1 cellular context compared by ENCODE assay signal in the genomic region with DNA sequence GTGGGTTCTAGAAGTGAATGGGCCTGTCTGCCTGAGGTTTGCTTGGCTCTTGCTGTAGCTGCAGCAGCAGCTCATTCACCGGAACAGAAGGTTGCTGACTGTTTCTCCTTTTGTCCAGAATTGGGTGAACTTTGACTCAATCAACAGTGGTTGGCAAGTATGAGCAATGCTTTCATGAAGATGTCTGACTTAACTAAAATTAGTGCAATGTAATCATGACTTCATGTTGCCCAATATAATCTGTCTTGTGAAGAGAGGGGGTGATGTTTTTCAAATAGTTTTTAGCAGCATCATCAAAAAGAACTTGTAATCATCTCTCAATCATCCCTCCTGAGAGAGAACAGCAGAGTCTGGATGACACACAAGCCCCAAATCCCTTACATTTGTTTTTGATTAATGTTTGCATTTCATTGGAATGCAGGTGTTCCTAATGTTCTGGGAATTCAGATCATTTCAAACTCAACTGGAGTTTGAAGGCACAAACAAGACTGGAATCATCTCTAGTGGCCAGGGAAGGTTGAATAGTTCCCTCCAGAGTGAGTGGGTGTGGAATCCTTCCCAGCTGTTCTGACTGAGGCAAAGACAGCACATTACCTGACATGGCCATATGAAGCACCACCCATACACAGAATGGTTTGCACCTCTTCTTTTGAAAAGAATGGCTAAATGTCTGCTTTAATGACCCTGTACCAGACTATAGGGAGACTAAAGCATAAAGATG.
TF ChIP-seq lines count a peak whose summit lies in the region.

No MANE protein-coding gene starts in this region.

TF ChIP-seq in GM23338, 12 proteins besides CTCF, POLR2A, EP300 and RAD21 (continued from another document):
- TF ChIP-seq, protein P1, sequence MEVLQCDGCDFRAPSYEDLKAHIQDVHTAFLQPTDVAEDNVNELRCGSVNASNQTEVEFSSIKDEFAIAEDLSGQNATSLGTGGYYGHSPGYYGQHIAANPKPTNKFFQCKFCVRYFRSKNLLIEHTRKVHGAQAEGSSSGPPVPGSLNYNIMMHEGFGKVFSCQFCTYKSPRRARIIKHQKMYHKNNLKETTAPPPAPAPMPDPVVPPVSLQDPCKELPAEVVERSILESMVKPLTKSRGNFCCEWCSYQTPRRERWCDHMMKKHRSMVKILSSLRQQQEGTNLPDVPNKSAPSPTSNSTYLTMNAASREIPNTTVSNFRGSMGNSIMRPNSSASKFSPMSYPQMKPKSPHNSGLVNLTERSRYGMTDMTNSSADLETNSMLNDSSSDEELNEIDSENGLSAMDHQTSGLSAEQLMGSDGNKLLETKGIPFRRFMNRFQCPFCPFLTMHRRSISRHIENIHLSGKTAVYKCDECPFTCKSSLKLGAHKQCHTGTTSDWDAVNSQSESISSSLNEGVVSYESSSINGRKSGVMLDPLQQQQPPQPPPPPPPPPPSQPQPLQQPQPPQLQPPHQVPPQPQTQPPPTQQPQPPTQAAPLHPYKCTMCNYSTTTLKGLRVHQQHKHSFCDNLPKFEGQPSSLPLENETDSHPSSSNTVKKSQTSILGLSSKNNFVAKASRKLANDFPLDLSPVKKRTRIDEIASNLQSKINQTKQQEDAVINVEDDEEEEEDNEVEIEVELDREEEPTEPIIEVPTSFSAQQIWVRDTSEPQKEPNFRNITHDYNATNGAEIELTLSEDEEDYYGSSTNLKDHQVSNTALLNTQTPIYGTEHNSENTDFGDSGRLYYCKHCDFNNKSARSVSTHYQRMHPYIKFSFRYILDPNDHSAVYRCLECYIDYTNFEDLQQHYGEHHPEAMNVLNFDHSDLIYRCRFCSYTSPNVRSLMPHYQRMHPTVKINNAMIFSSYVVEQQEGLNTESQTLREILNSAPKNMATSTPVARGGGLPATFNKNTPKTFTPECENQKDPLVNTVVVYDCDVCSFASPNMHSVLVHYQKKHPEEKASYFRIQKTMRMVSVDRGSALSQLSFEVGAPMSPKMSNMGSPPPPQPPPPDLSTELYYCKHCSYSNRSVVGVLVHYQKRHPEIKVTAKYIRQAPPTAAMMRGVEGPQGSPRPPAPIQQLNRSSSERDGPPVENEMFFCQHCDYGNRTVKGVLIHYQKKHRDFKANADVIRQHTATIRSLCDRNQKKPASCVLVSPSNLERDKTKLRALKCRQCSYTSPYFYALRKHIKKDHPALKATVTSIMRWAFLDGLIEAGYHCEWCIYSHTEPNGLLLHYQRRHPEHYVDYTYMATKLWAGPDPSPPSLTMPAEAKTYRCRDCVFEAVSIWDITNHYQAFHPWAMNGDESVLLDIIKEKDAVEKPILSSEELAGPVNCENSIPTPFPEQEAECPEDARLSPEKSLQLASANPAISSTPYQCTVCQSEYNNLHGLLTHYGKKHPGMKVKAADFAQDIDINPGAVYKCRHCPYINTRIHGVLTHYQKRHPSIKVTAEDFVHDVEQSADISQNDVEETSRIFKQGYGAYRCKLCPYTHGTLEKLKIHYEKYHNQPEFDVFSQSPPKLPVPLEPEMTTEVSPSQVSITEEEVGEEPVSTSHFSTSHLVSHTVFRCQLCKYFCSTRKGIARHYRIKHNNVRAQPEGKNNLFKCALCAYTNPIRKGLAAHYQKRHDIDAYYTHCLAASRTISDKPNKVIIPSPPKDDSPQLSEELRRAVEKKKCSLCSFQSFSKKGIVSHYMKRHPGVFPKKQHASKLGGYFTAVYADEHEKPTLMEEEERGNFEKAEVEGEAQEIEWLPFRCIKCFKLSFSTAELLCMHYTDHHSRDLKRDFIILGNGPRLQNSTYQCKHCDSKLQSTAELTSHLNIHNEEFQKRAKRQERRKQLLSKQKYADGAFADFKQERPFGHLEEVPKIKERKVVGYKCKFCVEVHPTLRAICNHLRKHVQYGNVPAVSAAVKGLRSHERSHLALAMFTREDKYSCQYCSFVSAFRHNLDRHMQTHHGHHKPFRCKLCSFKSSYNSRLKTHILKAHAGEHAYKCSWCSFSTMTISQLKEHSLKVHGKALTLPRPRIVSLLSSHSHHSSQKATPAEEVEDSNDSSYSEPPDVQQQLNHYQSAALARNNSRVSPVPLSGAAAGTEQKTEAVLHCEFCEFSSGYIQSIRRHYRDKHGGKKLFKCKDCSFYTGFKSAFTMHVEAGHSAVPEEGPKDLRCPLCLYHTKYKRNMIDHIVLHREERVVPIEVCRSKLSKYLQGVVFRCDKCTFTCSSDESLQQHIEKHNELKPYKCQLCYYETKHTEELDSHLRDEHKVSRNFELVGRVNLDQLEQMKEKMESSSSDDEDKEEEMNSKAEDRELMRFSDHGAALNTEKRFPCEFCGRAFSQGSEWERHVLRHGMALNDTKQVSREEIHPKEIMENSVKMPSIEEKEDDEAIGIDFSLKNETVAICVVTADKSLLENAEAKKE (CRISPR knock-in tag; IDR thresholded peaks at IDR 0.05) = no peak
- no peak for TF ChIP-seq ZNF331 (CRISPR knock-in tag; IDR thresholded peaks at IDR 0.05; ENCODE audit: low read depth)
- no peak for TF ChIP-seq ZNF114 (CRISPR knock-in tag; IDR thresholded peaks at IDR 0.05)
TF ChIP-seq in GM23338: peak in this region for 0.
